In genomic region chr2:189437931-189438330, GRCh38 we compare ENCODE assay signal across 21 cellular contexts.
"Had no signal": no experiment of that assay in that cellular context is flagged by ENCODE, and none has a peak within 500 bp of the region (broad histone marks: within the 10 kb centered on the region; RNA-seq: fewer than 3 reads in every experiment).

No MANE protein-coding gene starts in this region.

- H3K36me3 Mint-ChIP-seq: stimulated activated memory B cell treated with anti-CD40 and anti-IgM and Interleukin-4, amounts not matched to agents 10 μg/mL and 1 μg/mL and 100 μg/mL, for 72 hours; type B pancreatic cell had no signal

- H3K4me3 ChIP-seq: colonic mucosa, psoas muscle, spleen, stomach, uterus had no signal

- DNase-seq: colonic mucosa; dermis blood vessel endothelial cell; endodermal cell; erythroblast; foreskin keratinocyte; left colon; mesendoderm; naive thymus-derived CD4-positive, alpha-beta T cell; nephron progenitor cell; psoas muscle; retina; spleen; stimulated activated CD4-positive, alpha-beta T cell treated with anti-CD3 and anti-CD28 coated beads, Interleukin-15, amount 100 ng/mL, for 24 hours; stimulated activated CD4-positive, alpha-beta T cell treated with anti-CD3 and anti-CD28 coated beads, Interleukin-1b, Interleukin-23, amount 100 ng/mL, for 48 hours; stimulated activated CD4-positive, alpha-beta T cell treated with anti-CD3 and anti-CD28 coated beads, Interleukin-4, amount 100 ng/mL, for 24 hours; stomach; uterus had no signal

- H3K27me3 ChIP-seq: colonic mucosa, foreskin keratinocyte, spleen, stomach, uterus had no signal

- H3K36me3 ChIP-seq: colonic mucosa, neutrophil, spleen, stomach, uterus had no signal

- H3K27ac ChIP-seq: colonic mucosa, foreskin keratinocyte, neutrophil, psoas muscle, spleen, stomach, uterus had no signal

- FAIRE-seq: endothelial cell of umbilical vein had no signal

- H3K9me3 Mint-ChIP-seq: stimulated activated memory B cell treated with anti-CD40 and anti-IgM and Interleukin-4, amounts not matched to agents 10 μg/mL and 1 μg/mL and 100 μg/mL, for 72 hours; type B pancreatic cell had no signal

- H3K9me3 ChIP-seq: colonic mucosa, neutrophil, psoas muscle, spleen, stomach, uterus had no signal

- H3K4me1 ChIP-seq: colonic mucosa had no signal

- H3K27ac Mint-ChIP-seq: endodermal cell; naive thymus-derived CD4-positive, alpha-beta T cell; nephron progenitor cell; stimulated activated memory B cell treated with anti-CD40 and anti-IgM and Interleukin-4, amounts not matched to agents 10 μg/mL and 1 μg/mL and 100 μg/mL, for 72 hours; type B pancreatic cell had no signal

- H3K4me3 Mint-ChIP-seq: endodermal cell; naive thymus-derived CD4-positive, alpha-beta T cell; nephron progenitor cell; stimulated activated memory B cell treated with anti-CD40 and anti-IgM and Interleukin-4, amounts not matched to agents 10 μg/mL and 1 μg/mL and 100 μg/mL, for 72 hours; type B pancreatic cell had no signal

- H3K27me3 Mint-ChIP-seq: stimulated activated memory B cell treated with anti-CD40 and anti-IgM and Interleukin-4, amounts not matched to agents 10 μg/mL and 1 μg/mL and 100 μg/mL, for 72 hours; type B pancreatic cell had no signal
